In the genomic region with DNA sequence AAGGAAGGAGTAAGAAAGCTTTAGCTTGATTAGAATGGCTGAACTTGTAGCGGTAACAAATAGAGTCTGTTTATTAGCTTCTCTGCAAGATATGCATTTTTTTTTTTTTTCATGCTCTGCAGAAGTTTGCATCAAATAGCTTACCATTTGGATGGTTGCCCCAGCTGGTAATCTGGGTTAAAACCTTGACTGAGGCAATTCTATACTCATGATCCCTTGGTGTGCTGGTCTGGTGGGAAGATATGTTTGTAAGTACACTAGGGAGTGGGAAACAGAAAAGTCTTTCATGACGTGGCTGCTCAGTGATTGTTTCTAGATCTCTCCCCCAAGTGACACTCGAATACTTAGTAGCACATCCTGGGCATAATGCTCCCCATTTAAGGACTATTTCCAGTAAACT, we compare ENCODE assay signal across 27 cellular contexts. TPM values are rescaled to one million over a fixed set of nuclear protein-coding genes. Genes with fewer than 3 reads are reported as not detected.
DNase-seq lines count a peak whose midpoint lies in the region; ATAC-seq, FAIRE-seq and TF ChIP-seq lines count a peak whose summit lies in the region.
"Had no signal": no experiment of that assay in that cellular context is flagged by ENCODE, and none has a peak within 500 bp of the region (broad histone marks: within the 10 kb centered on the region; RNA-seq: fewer than 3 reads in every experiment).

No MANE protein-coding gene starts in this region.

- TF ChIP-seq CTCF in WTC11 (IDR thresholded peaks at IDR 0.05) (no peak), fibroblast of mammary gland (conservative IDR thresholded peaks at IDR 0.05; ENCODE audit: control insufficient read depth, insufficient read depth, low read depth, low read length) (no peak), neural crest cell (conservative IDR thresholded peaks at IDR 0.05) (no peak)

- H3K27me3 Mint-ChIP-seq in WTC11 (ENCODE audit: low read depth) (no peaks in the 10 kb centered on the region), neural crest cell (ENCODE audit: low read depth) (no peaks in the 10 kb centered on the region)
- H3K27me3 Mint-ChIP-seq: activated CD4-positive, alpha-beta memory T cell treated with anti-CD3 and anti-CD28 coated beads for 36 hours; activated naive CD4-positive, alpha-beta T cell treated with anti-CD3 and anti-CD28 coated beads, Interleukin-2, amount 50 U/mL, for 24 hours; activated T-cell treated with anti-CD3 and anti-CD28 coated beads, Interleukin-2, amount 50 U/mL, for 24 hours had no signal

- TF ChIP-seq POLR2A in GM12891 (IDR thresholded peaks at IDR 0.05; ENCODE audit: low read depth, low read length): no peak

- DNase-seq in GM12891 (ENCODE audit: insufficient read length, low spot score): no peak
- no peak for DNase-seq in WTC11 (ENCODE audit: low spot score)
- peak; percentile 51 for DNase-seq in fibroblast of mammary gland (ENCODE audit: low read depth)
- DNase-seq in neural crest cell (ENCODE audit: low read depth, low spot score): no peak
- no peak for DNase-seq in Right ventricle myocardium superior
- DNase-seq: activated CD4-positive, alpha-beta memory T cell treated with anti-CD3 and anti-CD28 coated beads for 36 hours; activated T-cell treated with anti-CD3 and anti-CD28 coated beads, Interleukin-2, amount 50 U/mL, for 24 hours; dermis blood vessel endothelial cell; DND-41; H7; left ventricle myocardium superior; MM.1S; mucosa of descending colon; NCI-H146; NCI-H2171 treated with DMSO at 0.1 percent for 48 hours; NCI-H69; pancreas; sigmoid colon; stimulated activated naive CD4-positive, alpha-beta T cell treated with Interleukin-2 at 50 U/mL for 16 hours; T-helper 2 cell; transverse colon; WERI-Rb-1 had no signal

- CTCF ChIA-PET in WTC11 (lab: Charles Lee): interaction anchor here (0.6 to 1.2 kb wide), 2 partner anchors 20 to 355 kb away, joined by 3 read pairs; no protein-coding TSS in a partner anchor

- no peak overlapping the region for H3K4me3 ChIP-seq in fibroblast of mammary gland (ENCODE audit: control insufficient read depth, low read depth, low read length)
- H3K4me3 ChIP-seq: mucosa of descending colon, pancreas, sigmoid colon, transverse colon had no signal

- intact Hi-C loops in Right ventricle myocardium superior (cut with DNase I): no loop called here

- no peak overlapping the region for H3K4me3 Mint-ChIP-seq in WTC11
- no peak overlapping the region for H3K4me3 Mint-ChIP-seq in neural crest cell
- H3K4me3 Mint-ChIP-seq: activated CD4-positive, alpha-beta memory T cell treated with anti-CD3 and anti-CD28 coated beads for 36 hours; activated naive CD4-positive, alpha-beta T cell treated with anti-CD3 and anti-CD28 coated beads, Interleukin-2, amount 50 U/mL, for 24 hours; activated T-cell treated with anti-CD3 and anti-CD28 coated beads, Interleukin-2, amount 50 U/mL, for 24 hours had no signal

- H3K9me3 Mint-ChIP-seq in WTC11 (no peaks in the 10 kb centered on the region), neural crest cell (no peaks in the 10 kb centered on the region)
- H3K9me3 Mint-ChIP-seq: activated CD4-positive, alpha-beta memory T cell treated with anti-CD3 and anti-CD28 coated beads for 36 hours; activated naive CD4-positive, alpha-beta T cell treated with anti-CD3 and anti-CD28 coated beads, Interleukin-2, amount 50 U/mL, for 24 hours; activated T-cell treated with anti-CD3 and anti-CD28 coated beads, Interleukin-2, amount 50 U/mL, for 24 hours had no signal

- no peak for ATAC-seq in WTC11
- ATAC-seq in HG03139 (IDR thresholded peaks at IDR 0.05; ENCODE audit: unreplicated experiment): no peak
- no peak for ATAC-seq in HG03354 (IDR thresholded peaks at IDR 0.05; ENCODE audit: poor library complexity, severe bottlenecking, unreplicated experiment)
- no peak for ATAC-seq in Right ventricle myocardium superior (ENCODE audit: poor library complexity)
- no peak for ATAC-seq in GM21529 (IDR thresholded peaks at IDR 0.05; ENCODE audit: unreplicated experiment)
- ATAC-seq: left ventricle myocardium superior, mucosa of descending colon, pancreas, Right ventricle myocardium inferior had no signal

- H3K4me1 Mint-ChIP-seq in WTC11: peaks cover 79% of the 10 kb centered on the region
- peaks cover 69% of the 10 kb centered on the region for H3K4me1 Mint-ChIP-seq in neural crest cell

- POLR2A ChIA-PET in WTC11 (lab: Charles Lee): no interaction called here

- H3K27ac Mint-ChIP-seq in WTC11 (peak overlapping the region; percentile 30; the same call in 1 of the 2 replicates), neural crest cell (ENCODE audit: unreplicated experiment) (peak overlapping the region; percentile 72)
- H3K27ac Mint-ChIP-seq: activated CD4-positive, alpha-beta memory T cell treated with anti-CD3 and anti-CD28 coated beads for 36 hours; activated naive CD4-positive, alpha-beta T cell treated with anti-CD3 and anti-CD28 coated beads, Interleukin-2, amount 50 U/mL, for 24 hours; activated T-cell treated with anti-CD3 and anti-CD28 coated beads, Interleukin-2, amount 50 U/mL, for 24 hours had no signal

- peak; percentile 9 for FAIRE-seq in GM12891 (lab: Jason Lieb, UNC)
- FAIRE-seq: pancreas had no signal

- H3K36me3 Mint-ChIP-seq in WTC11 (no peaks in the 10 kb centered on the region), neural crest cell (ENCODE audit: low read depth) (no peaks in the 10 kb centered on the region)
- H3K36me3 Mint-ChIP-seq: activated CD4-positive, alpha-beta memory T cell treated with anti-CD3 and anti-CD28 coated beads for 36 hours had no signal

TF ChIP-seq in GM12891, 5 proteins besides CTCF, POLR2A, EP300 and RAD21:
- TF ChIP-seq SPI1 (IDR thresholded peaks at IDR 0.05; ENCODE audit: low read depth, low read length) (no peak), PAX5 (IDR thresholded peaks at IDR 0.05; ENCODE audit: insufficient read depth, low read length, severe bottlenecking) (no peak), POU2F2 (IDR thresholded peaks at IDR 0.05; ENCODE audit: low read depth, low read length) (no peak), TAF1 (IDR thresholded peaks at IDR 0.05; ENCODE audit: low read depth, low read length) (no peak)

TF ChIP-seq in WTC11, 78 proteins besides CTCF, POLR2A, EP300 and RAD21:
- TF ChIP-seq ZNF138 (CRISPR knock-in tag; conservative IDR thresholded peaks at IDR 0.05) (no peak), TEAD4 (CRISPR knock-in tag; IDR thresholded peaks at IDR 0.05) (no peak), NFE2L1 (CRISPR knock-in tag; IDR thresholded peaks at IDR 0.05) (no peak), ZNF121 (CRISPR knock-in tag; IDR thresholded peaks at IDR 0.05) (no peak), JAZF1 (CRISPR knock-in tag; IDR thresholded peaks at IDR 0.05) (no peak), CBFB (CRISPR knock-in tag; IDR thresholded peaks at IDR 0.05; ENCODE audit: low read depth) (no peak), NFYB (CRISPR knock-in tag; conservative IDR thresholded peaks at IDR 0.05; ENCODE audit: low read depth) (no peak), NR1H2 (CRISPR knock-in tag; IDR thresholded peaks at IDR 0.05) (no peak), MYBL2 (CRISPR knock-in tag; IDR thresholded peaks at IDR 0.05) (no peak), GABPB1 (CRISPR knock-in tag; IDR thresholded peaks at IDR 0.05) (no peak), CREB1 (CRISPR knock-in tag; IDR thresholded peaks at IDR 0.05) (no peak), ZNF423 (CRISPR knock-in tag; IDR thresholded peaks at IDR 0.05) (no peak), NFATC4 (CRISPR knock-in tag; IDR thresholded peaks at IDR 0.05) (no peak)
- TF ChIP-seq, protein P1, sequence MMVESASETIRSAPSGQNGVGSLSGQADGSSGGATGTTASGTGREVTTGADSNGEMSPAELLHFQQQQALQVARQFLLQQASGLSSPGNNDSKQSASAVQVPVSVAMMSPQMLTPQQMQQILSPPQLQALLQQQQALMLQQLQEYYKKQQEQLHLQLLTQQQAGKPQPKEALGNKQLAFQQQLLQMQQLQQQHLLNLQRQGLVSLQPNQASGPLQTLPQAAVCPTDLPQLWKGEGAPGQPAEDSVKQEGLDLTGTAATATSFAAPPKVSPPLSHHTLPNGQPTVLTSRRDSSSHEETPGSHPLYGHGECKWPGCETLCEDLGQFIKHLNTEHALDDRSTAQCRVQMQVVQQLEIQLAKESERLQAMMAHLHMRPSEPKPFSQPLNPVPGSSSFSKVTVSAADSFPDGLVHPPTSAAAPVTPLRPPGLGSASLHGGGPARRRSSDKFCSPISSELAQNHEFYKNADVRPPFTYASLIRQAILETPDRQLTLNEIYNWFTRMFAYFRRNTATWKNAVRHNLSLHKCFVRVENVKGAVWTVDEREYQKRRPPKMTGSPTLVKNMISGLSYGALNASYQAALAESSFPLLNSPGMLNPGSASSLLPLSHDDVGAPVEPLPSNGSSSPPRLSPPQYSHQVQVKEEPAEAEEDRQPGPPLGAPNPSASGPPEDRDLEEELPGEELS (CRISPR knock-in tag; IDR thresholded peaks at IDR 0.05): no peak
- TF ChIP-seq, protein P2, sequence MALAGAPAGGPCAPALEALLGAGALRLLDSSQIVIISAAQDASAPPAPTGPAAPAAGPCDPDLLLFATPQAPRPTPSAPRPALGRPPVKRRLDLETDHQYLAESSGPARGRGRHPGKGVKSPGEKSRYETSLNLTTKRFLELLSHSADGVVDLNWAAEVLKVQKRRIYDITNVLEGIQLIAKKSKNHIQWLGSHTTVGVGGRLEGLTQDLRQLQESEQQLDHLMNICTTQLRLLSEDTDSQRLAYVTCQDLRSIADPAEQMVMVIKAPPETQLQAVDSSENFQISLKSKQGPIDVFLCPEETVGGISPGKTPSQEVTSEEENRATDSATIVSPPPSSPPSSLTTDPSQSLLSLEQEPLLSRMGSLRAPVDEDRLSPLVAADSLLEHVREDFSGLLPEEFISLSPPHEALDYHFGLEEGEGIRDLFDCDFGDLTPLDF (CRISPR knock-in tag; IDR thresholded peaks at IDR 0.05): no peak
TF ChIP-seq in WTC11: peak in this region for 0.

RNA-seq across cellular contexts. Expression of a gene that starts 32.1 kb away (rescaled TPM):
- 38.3 TPM for polyA plus RNA-seq in GM12891 (2012; ENCODE audit: low read depth, missing spikeins)
- total RNA-seq in WTC11 (2021) (99.8 to 125 TPM (median 103 TPM) in 3 replicates), neural crest cell (187 and 192 TPM in 2 replicates), Right ventricle myocardium superior (25.4 TPM)
